ENCODE assay signal across 8 cellular contexts in the genomic region with DNA sequence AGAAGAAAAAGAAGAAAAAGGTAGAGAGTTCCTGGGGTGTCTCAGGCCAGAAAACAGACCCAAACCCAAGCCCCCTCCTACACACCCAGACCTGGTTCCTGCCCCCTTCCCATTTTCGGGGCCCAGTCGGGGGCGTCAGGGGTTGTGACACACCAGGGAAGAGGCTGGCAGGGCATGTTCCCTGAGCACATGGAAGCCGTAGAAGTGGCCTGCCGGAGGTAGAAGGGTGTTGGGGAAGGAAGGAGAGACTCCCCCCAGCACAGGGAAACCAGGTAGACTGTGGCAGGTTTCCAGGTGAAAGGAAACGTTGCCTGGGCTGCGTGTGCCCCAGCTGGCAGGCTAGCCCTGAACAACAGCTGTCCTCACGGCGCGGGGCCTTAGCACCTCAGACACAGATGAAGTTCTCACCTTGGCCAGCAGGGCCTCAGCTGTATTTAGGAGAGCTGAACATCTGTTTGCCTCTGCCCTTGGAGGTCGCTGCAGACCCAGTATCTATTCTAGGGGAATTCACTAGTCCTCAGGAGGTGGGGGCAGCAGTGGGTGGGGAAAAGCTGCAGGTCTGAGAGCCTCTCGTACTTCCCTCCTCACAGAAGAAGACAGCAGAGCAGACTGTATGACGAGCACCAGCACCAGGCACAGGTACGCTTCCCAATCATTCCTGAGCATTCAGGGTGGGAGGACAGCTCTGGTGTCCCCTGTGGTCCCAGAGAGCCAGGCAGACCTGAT. TPM values are rescaled to one million over a fixed set of nuclear protein-coding genes. Genes with fewer than 3 reads are reported as not detected.
DNase-seq lines count a peak whose midpoint lies in the region; ATAC-seq and TF ChIP-seq lines count a peak whose summit lies in the region.

No MANE protein-coding gene starts in this region.

- ATAC-seq in GM21576 (IDR thresholded peaks at IDR 0.05; ENCODE audit: unreplicated experiment) (peak; percentile 75), esophagus mucosa (peak; percentile 53)

- peak; percentile 21 for TF ChIP-seq POLR2A in GM15510 (IDR thresholded peaks at IDR 0.05; ENCODE audit: borderline replicate concordance, extremely low read depth, insufficient read length)

- DNase-seq in Kasumi-1 (lab: John Stamatoyannopoulos, UW), result peak; percentile 1 to 4
- DNase-seq in UCSD-AML1 (lab: John Stamatoyannopoulos, UW; ENCODE audit: unreplicated experiment), result no peak
- no peak for DNase-seq in NCI-H1417 treated with DMSO at 0.1 percent for 48 hours (lab: John Stamatoyannopoulos, UW)
- DNase-seq in NCI-H526 treated with DMSO at 0.1 percent for 48 hours (lab: John Stamatoyannopoulos, UW), result no peak
- DNase-seq in NCI-H2227 treated with DMSO at 0.1 percent for 48 hours (lab: John Stamatoyannopoulos, UW), result no peak

RNA-seq across cellular contexts. Expression of gene CD74, which starts 14.1 kb away (rescaled TPM):
- 125 TPM for total RNA-seq in esophagus mucosa

RNA-seq across cellular contexts. Expression of gene TCOF1, which starts 41.1 kb away (rescaled TPM):
- 24.8 TPM for total RNA-seq in esophagus mucosa

RNA-seq across cellular contexts. Expression of gene RPS14, which starts 50.9 kb away (rescaled TPM):
- total RNA-seq in esophagus mucosa, result 1,847 TPM

Comparison
In these comparisons a context has a peak if more than half of its experiments do, and no peak if none do; other contexts are left out.
1. DNase-seq: peak in Kasumi-1 (2 of 2); none in UCSD-AML1 (single experiment), NCI-H1417 treated with DMSO at 0.1 percent for 48 hours (single experiment), NCI-H526 treated with DMSO at 0.1 percent for 48 hours (single experiment) and NCI-H2227 treated with DMSO at 0.1 percent for 48 hours (single experiment).